28 cellular contexts compared by ENCODE assay signal in the genomic region with DNA sequence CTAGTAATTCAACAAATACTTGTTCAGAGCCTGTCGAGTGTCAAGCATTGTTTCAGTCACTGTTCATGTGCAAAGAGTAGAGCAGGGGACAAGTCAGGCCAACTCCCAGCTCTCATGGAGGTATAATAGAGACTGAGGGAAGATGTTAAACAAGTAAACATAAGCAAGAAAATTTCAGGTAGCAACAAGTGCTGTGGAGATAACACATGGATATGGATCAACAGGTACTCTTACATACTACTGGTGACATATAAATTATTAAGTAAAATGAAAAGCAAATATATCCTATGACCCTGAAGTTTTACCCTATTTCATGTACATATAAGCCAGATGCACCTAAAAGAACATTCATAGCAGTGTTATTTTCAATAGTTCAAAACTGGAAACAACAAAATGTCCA.
"Had no signal": no experiment of that assay in that cellular context is flagged by ENCODE, and none has a peak within 500 bp of the region (broad histone marks: within the 10 kb centered on the region; RNA-seq: fewer than 3 reads in every experiment).

No MANE protein-coding gene starts in this region.

- H3K36me3 ChIP-seq: neutrophil, ovary, prostate gland, tibial artery, transverse colon, upper lobe of right lung, uterus had no signal

- H3K9me3 ChIP-seq: neutrophil, ovary, prostate gland, right lobe of liver, sigmoid colon, stomach, suprapubic skin, testis, tibial artery, transverse colon, upper lobe of right lung, uterus had no signal

- DNase-seq: naive B cell; naive thymus-derived CD8-positive, alpha-beta T cell; nephron progenitor cell; nucleus accumbens; ovary; retina; right cardiac atrium; right lobe of liver; sigmoid colon; small intestine; stimulated activated CD4-positive, alpha-beta T cell treated with anti-CD3 and anti-CD28 coated beads, Interleukin-15, amount 100 ng/mL, for 24 hours; stimulated activated CD4-positive, alpha-beta T cell treated with anti-CD3 and anti-CD28 coated beads, Interleukin-2, amount 100 ng/mL, for 24 hours; stimulated activated CD4-positive, alpha-beta T cell treated with anti-CD3 and anti-CD28 coated beads, Interleukin-2, amount 100 ng/mL, for 48 hours; stimulated activated CD4-positive, alpha-beta T cell treated with anti-CD3 and anti-CD28 coated beads, Interleukin-4, amount 100 ng/mL, for 24 hours; stimulated activated naive B cell treated with anti-CD40 and anti-IgM and Interleukin-4, amounts not matched to agents 10 μg/mL and 1 μg/mL and 100 μg/mL, for 72 hours; stimulated activated naive CD4-positive, alpha-beta T cell treated with Interleukin-2 at 50 U/mL for 16 hours; stomach; substantia nigra; testis; tibial artery; upper lobe of right lung; uterus had no signal

- H3K4me3 ChIP-seq: ovary, prostate gland, right lobe of liver, sigmoid colon, stomach, suprapubic skin, testis, tibial artery, transverse colon, upper lobe of right lung, uterus had no signal

- H3K27me3 ChIP-seq: neutrophil, ovary, right lobe of liver, sigmoid colon, stomach, suprapubic skin, testis, tibial artery, transverse colon, upper lobe of right lung, uterus had no signal

- H3K4me1 ChIP-seq: prostate gland, right lobe of liver, suprapubic skin, testis, upper lobe of right lung had no signal

- ATAC-seq: naive thymus-derived CD8-positive, alpha-beta T cell; natural killer cell treated with Interleukin-12 subunit alpha and Interleukin-12 subunit beta and Interleukin-15 and Interleukin-18, amount 100 ng/mL, for 72 hours; right cardiac atrium; right lobe of liver; stimulated activated effector memory CD8-positive, alpha-beta T cell treated with anti-CD3 and anti-CD28 coated beads, Interleukin-12 subunit alpha, Interleukin-12 subunit beta, amount 100 ng/mL, for 72 hours; stimulated activated naive B cell treated with anti-CD40 and anti-IgM and Interleukin-4, amounts not matched to agents 10 μg/mL and 1 μg/mL and 100 μg/mL, for 72 hours had no signal

- H3K27ac ChIP-seq: neutrophil, ovary, prostate gland, right lobe of liver, sigmoid colon, stomach, suprapubic skin, testis, tibial artery, upper lobe of right lung, uterus had no signal
